18 cellular contexts compared by ENCODE assay signal in genomic region chr7:43642897-43643630, GRCh38.
DNase-seq lines count a peak whose midpoint lies in the region; ATAC-seq, FAIRE-seq and TF ChIP-seq lines count a peak whose summit lies in the region.
"Had no signal": no experiment of that assay in that cellular context is flagged by ENCODE, and none has a peak within 500 bp of the region (broad histone marks: within the 10 kb centered on the region; RNA-seq: fewer than 3 reads in every experiment).

No MANE protein-coding gene starts in this region.

- no peaks in the 10 kb centered on the region for H3K27me3 Mint-ChIP-seq in CD4-positive, CD25-positive, alpha-beta regulatory T cell
- no peaks in the 10 kb centered on the region for H3K27me3 Mint-ChIP-seq in activated CD4-positive, alpha-beta memory T cell treated with anti-CD3 and anti-CD28 coated beads for 36 hours
- H3K27me3 Mint-ChIP-seq in memory B cell, result no peaks in the 10 kb centered on the region
- peaks cover 8% of the 10 kb centered on the region for H3K27me3 Mint-ChIP-seq in neural progenitor cell (ENCODE audit: insufficient read depth, low read depth)

- no peak overlapping the region for H2AFZ ChIP-seq in neural progenitor cell (replicated peaks)
- H2AFZ ChIP-seq: hepatocyte had no signal

- H3K9ac ChIP-seq in neural progenitor cell, result no peak overlapping the region

- POLR2A ChIA-PET in activated CD4-positive, alpha-beta memory T cell treated with anti-CD3 and anti-CD28 coated beads for 36 hours (lab: Charles Lee), result interaction anchor here (1.5 kb wide), 1 partner anchor 60 kb away, joined by 3 read pairs; the partner anchor contains the start of gene STK17A

- 0 out of 2 replicates have a peak, but pooled peaks have one; percentile 23 for TF ChIP-seq POLR2A in GM12892 (IDR thresholded peaks at IDR 0.05; ENCODE audit: low read depth, low read length)

- H3K4me1 ChIP-seq in CD4-positive, CD25-positive, alpha-beta regulatory T cell (ENCODE audit: control insufficient read depth, insufficient read depth, low read length, poor library complexity, severe bottlenecking), result peaks cover 33% of the 10 kb centered on the region
- H3K4me1 ChIP-seq in neural progenitor cell, result peaks cover 40% of the 10 kb centered on the region

- peaks cover 56% of the 10 kb centered on the region for H4K20me1 ChIP-seq in neural progenitor cell (ENCODE audit: low read depth)

- intact Hi-C loops in activated CD4-positive, alpha-beta memory T cell treated with anti-CD3 and anti-CD28 coated beads for 36 hours (cut with micrococcal nuclease), result no loop called here

- H3K4me2 ChIP-seq in neural progenitor cell, result no peak overlapping the region
- H3K4me2 ChIP-seq: hepatocyte had no signal

- no peak for FAIRE-seq in GM12892 (lab: Jason Lieb, UNC)
- FAIRE-seq: GM12891, RCC 7860 had no signal

- no peak for TF ChIP-seq CTCF in neural progenitor cell (IDR thresholded peaks at IDR 0.05)

- H3K27ac ChIP-seq in CD4-positive, CD25-positive, alpha-beta regulatory T cell (ENCODE audit: insufficient read depth, low read length, poor library complexity, severe bottlenecking), result no peak overlapping the region
- H3K27ac ChIP-seq in neural progenitor cell, result no peak overlapping the region
- H3K27ac ChIP-seq: hepatocyte, uterus had no signal

- no peak for ATAC-seq in CD4-positive, CD25-positive, alpha-beta regulatory T cell (ENCODE audit: low read depth in 2 of 2)
- ATAC-seq in memory B cell (ENCODE audit: low read depth), result no peak
- ATAC-seq in GM19324 (IDR thresholded peaks at IDR 0.05; ENCODE audit: low FRiP score, unreplicated experiment), result no peak
- no peak for ATAC-seq in GM18511 (IDR thresholded peaks at IDR 0.05; ENCODE audit: unreplicated experiment)

- CTCF ChIA-PET in activated CD4-positive, alpha-beta memory T cell treated with anti-CD3 and anti-CD28 coated beads for 36 hours (lab: Charles Lee), result interaction anchor here (6.3 kb wide), 1 partner anchor 61 kb away, joined by 50 read pairs; the partner anchor contains the start of gene STK17A

- peak overlapping the region; percentile 79 to 89 (median 80) for H3K27ac Mint-ChIP-seq in CD4-positive, CD25-positive, alpha-beta regulatory T cell
- H3K27ac Mint-ChIP-seq in activated CD4-positive, alpha-beta memory T cell treated with anti-CD3 and anti-CD28 coated beads for 36 hours, result peak overlapping the region; percentile 39
- H3K27ac Mint-ChIP-seq in memory B cell (peak overlapping the region; percentile 60), neural progenitor cell (no peak overlapping the region)

- H3K79me2 ChIP-seq in neural progenitor cell (ENCODE audit: low read depth), result peaks cover 13% of the 10 kb centered on the region
- H3K79me2 ChIP-seq: hepatocyte had no signal

- no peaks in the 10 kb centered on the region for H3K27me3 ChIP-seq in CD4-positive, CD25-positive, alpha-beta regulatory T cell (ENCODE audit: control insufficient read depth, insufficient read depth, low read length)
- H3K27me3 ChIP-seq in neural progenitor cell, result no peaks in the 10 kb centered on the region
- H3K27me3 ChIP-seq: hepatocyte, uterus had no signal

- H3K36me3 ChIP-seq in CD4-positive, CD25-positive, alpha-beta regulatory T cell (ENCODE audit: control insufficient read depth, insufficient read depth, low read length), result peaks cover 55% of the 10 kb centered on the region
- peaks cover 8% of the 10 kb centered on the region for H3K36me3 ChIP-seq in neural progenitor cell
- H3K36me3 ChIP-seq: uterus had no signal

- peaks cover 11 to 85% (median 55%) of the 10 kb centered on the region in 4 donors for H3K4me1 Mint-ChIP-seq in CD4-positive, CD25-positive, alpha-beta regulatory T cell
- H3K4me1 Mint-ChIP-seq in activated CD4-positive, alpha-beta memory T cell treated with anti-CD3 and anti-CD28 coated beads for 36 hours (ENCODE audit: low read depth), result peaks cover 81% of the 10 kb centered on the region
- H3K4me1 Mint-ChIP-seq in memory B cell (peaks cover 56% of the 10 kb centered on the region), neural progenitor cell (peaks cover 62% of the 10 kb centered on the region)

- peaks cover 59% of the 10 kb centered on the region for H3K36me3 Mint-ChIP-seq in CD4-positive, CD25-positive, alpha-beta regulatory T cell
- peaks cover 54% of the 10 kb centered on the region for H3K36me3 Mint-ChIP-seq in activated CD4-positive, alpha-beta memory T cell treated with anti-CD3 and anti-CD28 coated beads for 36 hours
- H3K36me3 Mint-ChIP-seq in memory B cell (peaks cover 28% of the 10 kb centered on the region), neural progenitor cell (peaks cover 39% of the 10 kb centered on the region)

- DNase-seq in CD4-positive, CD25-positive, alpha-beta regulatory T cell, result no peak
- DNase-seq in GM12892 (ENCODE audit: insufficient read length), result no peak
- DNase-seq in activated CD4-positive, alpha-beta memory T cell treated with anti-CD3 and anti-CD28 coated beads for 36 hours, result no peak
- DNase-seq in memory B cell (ENCODE audit: low spot score in 2 of 2), result no peak
- DNase-seq in NCI-H2171 treated with DMSO at 0.1 percent for 48 hours (lab: John Stamatoyannopoulos, UW), result no peak
- DNase-seq in neural progenitor cell (ENCODE audit: low spot score), result no peak
- DNase-seq: anterior cingulate cortex; Karpas-422; NCI-H1417; stimulated activated CD4-positive, alpha-beta T cell treated with anti-CD3 and anti-CD28 coated beads, Interleukin-1b, Interleukin-23, amount 100 ng/mL, for 48 hours; stimulated activated CD8-positive, alpha-beta memory T cell treated with anti-CD3 and anti-CD28 coated beads, Interleukin-4, amount 100 ng/mL, for 48 hours; T1000; uterus had no signal

- no peak overlapping the region for H3K4me3 ChIP-seq in CD4-positive, CD25-positive, alpha-beta regulatory T cell (ENCODE audit: low read depth, low read length)
- no peak overlapping the region for H3K4me3 ChIP-seq in neural progenitor cell
- H3K4me3 ChIP-seq: hepatocyte, uterus had no signal

- peaks cover 28% of the 10 kb centered on the region for H3F3A ChIP-seq in neural progenitor cell (ENCODE audit: low read depth)

- peak overlapping the region in 1 of 4 donors; percentile 40 for H3K4me3 Mint-ChIP-seq in CD4-positive, CD25-positive, alpha-beta regulatory T cell
- no peak overlapping the region for H3K4me3 Mint-ChIP-seq in activated CD4-positive, alpha-beta memory T cell treated with anti-CD3 and anti-CD28 coated beads for 36 hours
- no peak overlapping the region for H3K4me3 Mint-ChIP-seq in memory B cell
- no peak overlapping the region for H3K4me3 Mint-ChIP-seq in neural progenitor cell

- H3K9me3 Mint-ChIP-seq in CD4-positive, CD25-positive, alpha-beta regulatory T cell, result no peaks in the 10 kb centered on the region
- H3K9me3 Mint-ChIP-seq in activated CD4-positive, alpha-beta memory T cell treated with anti-CD3 and anti-CD28 coated beads for 36 hours, result no peaks in the 10 kb centered on the region
- H3K9me3 Mint-ChIP-seq in memory B cell, result no peaks in the 10 kb centered on the region
- H3K9me3 Mint-ChIP-seq in neural progenitor cell, result no peaks in the 10 kb centered on the region

- no peaks in the 10 kb centered on the region for H3K9me3 ChIP-seq in CD4-positive, CD25-positive, alpha-beta regulatory T cell (ENCODE audit: control insufficient read depth in 2 of 2, low read length in 2 of 2)
- no peaks in the 10 kb centered on the region for H3K9me3 ChIP-seq in neural progenitor cell (ENCODE audit: low read depth)
- H3K9me3 ChIP-seq: uterus had no signal
